20 cellular contexts compared by ENCODE assay signal in the genomic region with DNA sequence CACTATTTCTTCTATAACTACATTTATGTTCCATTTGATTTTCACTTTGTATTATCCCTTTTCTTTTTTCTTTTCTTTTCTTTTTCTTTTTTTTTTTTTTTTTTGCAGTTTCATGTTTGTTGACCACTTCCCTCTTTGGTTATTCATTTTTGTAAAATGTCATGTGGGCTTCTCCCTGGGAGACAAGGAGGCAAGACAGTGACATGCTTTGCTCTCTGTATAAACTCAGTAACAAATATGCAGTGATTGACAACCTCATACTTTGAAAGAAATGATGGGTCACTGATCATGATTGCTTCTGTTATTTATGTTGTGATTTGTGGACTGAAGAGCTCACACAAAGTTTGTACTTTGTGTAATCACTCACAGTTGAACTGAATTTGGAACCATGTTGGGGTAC.
DNase-seq lines count a peak whose midpoint lies in the region; ATAC-seq and TF ChIP-seq lines count a peak whose summit lies in the region.
"Had no signal": no experiment of that assay in that cellular context is flagged by ENCODE, and none has a peak within 500 bp of the region (broad histone marks: within the 10 kb centered on the region; RNA-seq: fewer than 3 reads in every experiment).

No MANE protein-coding gene starts in this region.

- no peak for TF ChIP-seq EP300 in tibial nerve (IDR thresholded peaks at IDR 0.05)

- no peaks in the 10 kb centered on the region for H3K36me3 ChIP-seq in tibial nerve
- H3K36me3 ChIP-seq: ascending aorta, esophagus squamous epithelium, prostate gland, SJSA1 had no signal

- ATAC-seq in GM19351 (IDR thresholded peaks at IDR 0.05; ENCODE audit: unreplicated experiment) (peak; percentile 73), HG02938 (IDR thresholded peaks at IDR 0.05; ENCODE audit: unreplicated experiment) (peak; percentile 94), HG03558 (IDR thresholded peaks at IDR 0.05; ENCODE audit: extremely low read depth, unreplicated experiment) (peak; percentile 62)
- ATAC-seq in stimulated activated naive B cell treated with anti-CD40 and anti-IgM and Interleukin-4, amounts not matched to agents 10 μg/mL and 1 μg/mL and 100 μg/mL, for 72 hours (replicated peaks), result peak; percentile 86 to 92
- ATAC-seq: effector memory CD8-positive, alpha-beta T cell; Panc1 had no signal

- H3K4me1 ChIP-seq in tibial nerve, result no peaks in the 10 kb centered on the region
- H3K4me1 ChIP-seq: ascending aorta, prostate gland, SJSA1 had no signal

- H3K27me3 Mint-ChIP-seq in stimulated activated naive B cell treated with anti-CD40 and anti-IgM and Interleukin-4, amounts not matched to agents 10 μg/mL and 1 μg/mL and 100 μg/mL, for 72 hours, result peaks cover 0 to 7% of the 10 kb centered on the region in 2 donors

- no peak for DNase-seq in stimulated activated naive B cell treated with anti-CD40 and anti-IgM and Interleukin-4, amounts not matched to agents 10 μg/mL and 1 μg/mL and 100 μg/mL, for 72 hours
- DNase-seq in DMS53 treated with DMSO at 0.1 percent for 48 hours (lab: John Stamatoyannopoulos, UW; ENCODE audit: unreplicated experiment) (no peak), tibial nerve (ENCODE audit: low spot score in 2 of 2) (no peak), hippocampal formation (lab: John Stamatoyannopoulos, UW) (no peak)
- no peak for DNase-seq in NK-92 treated with Interleukin-12 subunit alpha and Interleukin-12 subunit beta, amount 100 ng/mL, for 24 hours (lab: John Stamatoyannopoulos, UW)
- DNase-seq: activated CD4-positive, alpha-beta memory T cell treated with anti-CD3 and anti-CD28 coated beads for 36 hours; activated naive CD4-positive, alpha-beta T cell treated with anti-CD3 and anti-CD28 coated beads for 36 hours; activated T-cell treated with anti-CD3 and anti-CD28 coated beads, Interleukin-2, amount 50 U/mL, for 24 hours; COR-L47; effector memory CD8-positive, alpha-beta T cell; esophagus squamous epithelium; small intestine; stimulated activated CD4-positive, alpha-beta T cell treated with anti-CD3 and anti-CD28 coated beads, Interleukin-2, amount 100 ng/mL, for 48 hours had no signal

- peaks cover 8 to 20% of the 10 kb centered on the region in 2 donors for H3K4me1 Mint-ChIP-seq in stimulated activated naive B cell treated with anti-CD40 and anti-IgM and Interleukin-4, amounts not matched to agents 10 μg/mL and 1 μg/mL and 100 μg/mL, for 72 hours

- H3K36me3 Mint-ChIP-seq in stimulated activated naive B cell treated with anti-CD40 and anti-IgM and Interleukin-4, amounts not matched to agents 10 μg/mL and 1 μg/mL and 100 μg/mL, for 72 hours, result peaks cover 8 to 9% of the 10 kb centered on the region in 2 donors
- H3K36me3 Mint-ChIP-seq: activated CD4-positive, alpha-beta memory T cell treated with anti-CD3 and anti-CD28 coated beads for 36 hours had no signal

- no peak for TF ChIP-seq POLR2A in tibial nerve (IDR thresholded peaks at IDR 0.05)

- peaks cover 0 to 6% (median 0%) of the 10 kb centered on the region in 4 donors for H3K9me3 ChIP-seq in tibial nerve
- H3K9me3 ChIP-seq: ascending aorta, prostate gland, SJSA1 had no signal

- H3K27me3 ChIP-seq in tibial nerve, result no peaks in the 10 kb centered on the region
- H3K27me3 ChIP-seq: ascending aorta, esophagus squamous epithelium, SJSA1 had no signal

- no peak overlapping the region for H3K27ac ChIP-seq in tibial nerve
- H3K27ac ChIP-seq: ascending aorta, esophagus squamous epithelium, prostate gland, SJSA1 had no signal

- peaks cover 6 to 11% of the 10 kb centered on the region in 2 donors for H3K9me3 Mint-ChIP-seq in stimulated activated naive B cell treated with anti-CD40 and anti-IgM and Interleukin-4, amounts not matched to agents 10 μg/mL and 1 μg/mL and 100 μg/mL, for 72 hours

- no peak overlapping the region for H3K4me3 ChIP-seq in tibial nerve
- H3K4me3 ChIP-seq: ascending aorta, esophagus squamous epithelium, prostate gland, SJSA1 had no signal

- H3K4me3 Mint-ChIP-seq in stimulated activated naive B cell treated with anti-CD40 and anti-IgM and Interleukin-4, amounts not matched to agents 10 μg/mL and 1 μg/mL and 100 μg/mL, for 72 hours, result no peak overlapping the region
- H3K4me3 Mint-ChIP-seq: activated CD4-positive, alpha-beta memory T cell treated with anti-CD3 and anti-CD28 coated beads for 36 hours; activated naive CD4-positive, alpha-beta T cell treated with anti-CD3 and anti-CD28 coated beads for 36 hours; activated T-cell treated with anti-CD3 and anti-CD28 coated beads, Interleukin-2, amount 50 U/mL, for 24 hours; effector memory CD8-positive, alpha-beta T cell had no signal

- no peak overlapping the region for H3K27ac Mint-ChIP-seq in stimulated activated naive B cell treated with anti-CD40 and anti-IgM and Interleukin-4, amounts not matched to agents 10 μg/mL and 1 μg/mL and 100 μg/mL, for 72 hours
- H3K27ac Mint-ChIP-seq: activated CD4-positive, alpha-beta memory T cell treated with anti-CD3 and anti-CD28 coated beads for 36 hours; activated naive CD4-positive, alpha-beta T cell treated with anti-CD3 and anti-CD28 coated beads for 36 hours; activated T-cell treated with anti-CD3 and anti-CD28 coated beads, Interleukin-2, amount 50 U/mL, for 24 hours; effector memory CD8-positive, alpha-beta T cell had no signal

- no peak for TF ChIP-seq CTCF in tibial nerve (IDR thresholded peaks at IDR 0.05)
